ENCODE assay signal across 8 cellular contexts in the genomic region with DNA sequence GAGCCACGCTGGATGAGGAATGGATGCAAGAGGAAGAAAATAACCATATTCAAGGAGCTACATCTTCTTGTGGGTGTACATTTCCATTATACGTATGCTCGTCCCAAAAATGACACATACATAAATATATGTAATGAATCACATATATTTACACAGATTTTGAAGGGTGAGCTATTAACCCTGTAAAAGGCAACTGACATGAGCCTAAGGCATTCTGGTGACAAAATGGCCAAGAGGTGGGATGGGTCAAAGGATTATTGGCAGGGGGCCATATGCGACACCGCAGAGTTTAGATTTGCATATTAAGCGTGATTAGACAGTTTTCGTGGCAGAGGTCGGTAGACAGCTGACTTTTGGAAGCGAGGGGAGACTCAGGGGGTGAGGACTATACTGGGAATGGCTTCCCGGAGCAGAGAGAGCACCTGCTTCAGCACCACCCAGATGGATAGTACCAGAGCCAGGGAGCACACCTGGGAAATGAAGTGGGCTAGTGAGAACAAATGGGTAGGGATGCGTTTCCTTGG. TPM values are rescaled to one million over a fixed set of nuclear protein-coding genes. Genes with fewer than 3 reads are reported as not detected.
A peak's percentile ranks its signal among the peaks of the same experiment; 100 is the strongest.
DNase-seq lines count a peak whose midpoint lies in the region; ATAC-seq and TF ChIP-seq lines count a peak whose summit lies in the region.

No MANE protein-coding gene starts in this region.

- DNase-seq in COR-L47 (lab: John Stamatoyannopoulos, UW) = peak; percentile 69
- peak; percentile 17 for DNase-seq in NB4 (ENCODE audit: low read depth)
- peak; percentile 27 for DNase-seq in progenitor cell of endocrine pancreas (ENCODE audit: low spot score, unreplicated experiment)
- DNase-seq in stimulated activated CD4-positive, alpha-beta T cell treated with anti-CD3 and anti-CD28 coated beads, Interleukin-2, amount 100 ng/mL, for 24 hours = no peak

- TF ChIP-seq EP300 in gastroesophageal sphincter (IDR thresholded peaks at IDR 0.05) = no peak

- peaks cover 0 to 18% of the 10 kb centered on the region in 2 donors for H3K36me3 ChIP-seq in gastroesophageal sphincter

- no peak for TF ChIP-seq POLR2A in NB4 (IDR thresholded peaks at IDR 0.05; ENCODE audit: extremely low read depth, insufficient read length)
- no peak for TF ChIP-seq POLR2A in gastroesophageal sphincter (IDR thresholded peaks at IDR 0.05)

- 2 to 4% methylated on average over 11 of the region's 11 CpGs for whole genome bisulfite sequencing in gastroesophageal sphincter (ENCODE audit: low coverage in 1 of 2), 2 donors

- H3K27me3 Mint-ChIP-seq in progenitor cell of endocrine pancreas = peaks cover 84% of the 10 kb centered on the region

- H3K4me3 Mint-ChIP-seq in progenitor cell of endocrine pancreas (ENCODE audit: low read depth) = peak overlapping the region; percentile 59

- no peak for TF ChIP-seq CTCF in NB4 (IDR thresholded peaks at IDR 0.05; ENCODE audit: low read depth, low read length)
- no peak for TF ChIP-seq CTCF in VCaP (conservative IDR thresholded peaks at IDR 0.05)
- no peak for TF ChIP-seq CTCF in gastroesophageal sphincter (IDR thresholded peaks at IDR 0.05)
- no peak for TF ChIP-seq CTCF in progenitor cell of endocrine pancreas (IDR thresholded peaks at IDR 0.05; ENCODE audit: unreplicated experiment)

- peaks cover 0 to 40% (median 5%) of the 10 kb centered on the region in 3 donors for H3K4me1 ChIP-seq in gastroesophageal sphincter

- H3K9me3 ChIP-seq in gastroesophageal sphincter = no peaks in the 10 kb centered on the region

- peaks cover 4% of the 10 kb centered on the region for H3K4me1 Mint-ChIP-seq in progenitor cell of endocrine pancreas (ENCODE audit: low read depth)

- H3K27ac Mint-ChIP-seq in progenitor cell of endocrine pancreas = no peak overlapping the region

- H3K27ac ChIP-seq in VCaP = peak overlapping the region; percentile 47
- H3K27ac ChIP-seq in gastroesophageal sphincter = peak overlapping the region; percentile 74 to 95 (median 92)

- peak overlapping the region; percentile 42 for H3K4me3 ChIP-seq in NB4 (ENCODE audit: low read depth, low read length)
- peak overlapping the region; percentile 86 to 87 for H3K4me3 ChIP-seq in gastroesophageal sphincter

- no peaks in the 10 kb centered on the region for H3K36me3 Mint-ChIP-seq in progenitor cell of endocrine pancreas (ENCODE audit: insufficient read depth)

- ATAC-seq in gastroesophageal sphincter (no peak), HG03159 (IDR thresholded peaks at IDR 0.05; ENCODE audit: unreplicated experiment) (no peak), HG02884 (IDR thresholded peaks at IDR 0.05; ENCODE audit: unreplicated experiment) (no peak)

- no peaks in the 10 kb centered on the region for H3K27me3 ChIP-seq in gastroesophageal sphincter

- H3K9me3 Mint-ChIP-seq in progenitor cell of endocrine pancreas (ENCODE audit: low read depth) = no peaks in the 10 kb centered on the region

RNA-seq across cellular contexts. Expression of gene CNRIP1, which starts 0.4 kb away (rescaled TPM):
- total RNA-seq in gastroesophageal sphincter = 10 to 100 TPM; 22.2 to 48.1 (median 39.0) TPM
- not detected in 2 replicates for total RNA-seq in progenitor cell of endocrine pancreas

RNA-seq across cellular contexts. Expression of gene PLEK, which starts 44.9 kb away (rescaled TPM):
- total RNA-seq in gastroesophageal sphincter = 10 to 100 TPM in 1 of 4 donors, 1 to 10 TPM in 3; 5.0 to 33.0 (median 6.8) TPM
- total RNA-seq in progenitor cell of endocrine pancreas = 0.10 TPM in 1 of 2 replicates, not detected in the other

Comparison
In these comparisons a context has a peak if more than half of its experiments do, and no peak if none do; other contexts are left out.
1. DNase-seq: peak in COR-L47 (single experiment), NB4 (single experiment) and progenitor cell of endocrine pancreas (single experiment); none in stimulated activated CD4-positive, alpha-beta T cell treated with anti-CD3 and anti-CD28 coated beads, Interleukin-2, amount 100 ng/mL, for 24 hours (0 of 2).
2. RNA of gene CNRIP1, which starts 0.4 kb away (total RNA-seq): 22.2 to 48.1 TPM in gastroesophageal sphincter; not detected in progenitor cell of endocrine pancreas; every median in the first group is over 10 times any median in the second.